In genomic region chr6:70394518-70395300, GRCh38 we compare ENCODE assay signal across 29 cellular contexts. TPM values are rescaled to one million over a fixed set of nuclear protein-coding genes. Genes with fewer than 3 reads are reported as not detected.
A peak's percentile ranks its signal among the peaks of the same experiment; 100 is the strongest.
DNase-seq lines count a peak whose midpoint lies in the region; ATAC-seq, FAIRE-seq and TF ChIP-seq lines count a peak whose summit lies in the region.
"Had no signal": no experiment of that assay in that cellular context is flagged by ENCODE, and none has a peak within 500 bp of the region (broad histone marks: within the 10 kb centered on the region; RNA-seq: fewer than 3 reads in every experiment).

No MANE protein-coding gene starts in this region.

- H3K36me3 ChIP-seq in OCI-LY7 (ENCODE audit: insufficient read depth, low read length) = no peaks in the 10 kb centered on the region
- no peaks in the 10 kb centered on the region for H3K36me3 ChIP-seq in endodermal cell (ENCODE audit: control insufficient read depth, insufficient read depth, low read length)
- H3K36me3 ChIP-seq in lung (ENCODE audit: control insufficient read depth in 2 of 2, insufficient read depth in 2 of 2, low read length in 2 of 2) = no peaks in the 10 kb centered on the region
- no peaks in the 10 kb centered on the region for H3K36me3 ChIP-seq in MG63
- H3K36me3 ChIP-seq: ascending aorta, cardiac muscle cell had no signal

- no peak for TF ChIP-seq EP300 in A549 (IDR thresholded peaks at IDR 0.05)

- H3K4me3 ChIP-seq in A549 = no peak overlapping the region
- no peak overlapping the region for H3K4me3 ChIP-seq in OCI-LY7 (ENCODE audit: low read depth, low read length, poor library complexity, severe bottlenecking)
- no peak overlapping the region for H3K4me3 ChIP-seq in endodermal cell (ENCODE audit: low read length)
- H3K4me3 ChIP-seq in lung = no peak overlapping the region
- no peak overlapping the region for H3K4me3 ChIP-seq in MG63
- H3K4me3 ChIP-seq: ascending aorta, cardiac muscle cell, PC-9, smooth muscle cell had no signal

- DNase-seq in A549 (ENCODE audit: low read depth in 1 of 2, low spot score in 1 of 2) = no peak
- DNase-seq in OCI-LY7 (ENCODE audit: low spot score) = no peak
- no peak for DNase-seq in endodermal cell
- DNase-seq in lung (ENCODE audit: low spot score) = peak; percentile 63
- no peak for DNase-seq in MV-4-11 (lab: John Stamatoyannopoulos, UW)
- DNase-seq in MG63 = no peak
- DNase-seq in amniotic stem cell (lab: John Stamatoyannopoulos, UW) = no peak
- DNase-seq in AG08396 (ENCODE audit: low spot score) = no peak
- DNase-seq: 8988T; activated CD4-positive, alpha-beta T cell treated with anti-CD3 and anti-CD28 coated beads for 4 hours; activated effector memory CD4-positive, alpha-beta T cell treated with Interleukin-2 at 50 U/mL for 16 hours; effector CD4-positive, alpha-beta T cell; HCEC 1CT; head of caudate nucleus; KG1; NCI-H1417 treated with DMSO at 0.1 percent for 48 hours; NCI-H2029 treated with DMSO at 0.1 percent for 48 hours; NCI-H526; NK-92 treated with Interleukin-12 subunit alpha and Interleukin-12 subunit beta, amount 100 ng/mL, for 24 hours; PC-9; Right ventricle myocardium superior; stimulated activated naive CD4-positive, alpha-beta T cell; T-helper 17 cell had no signal

- H3K27me3 Mint-ChIP-seq in endodermal cell (ENCODE audit: insufficient read depth) = no peaks in the 10 kb centered on the region

- H3K4me3 Mint-ChIP-seq in endodermal cell = no peak overlapping the region
- H3K4me3 Mint-ChIP-seq: T-helper 17 cell had no signal

- H3K4me2 ChIP-seq in A549 = no peak overlapping the region
- no peak overlapping the region for H3K4me2 ChIP-seq in OCI-LY7 (ENCODE audit: low read length)
- H3K4me2 ChIP-seq: PC-9, smooth muscle cell had no signal

- no peak for FAIRE-seq in A549 (lab: Jason Lieb, UNC)
- FAIRE-seq: colon had no signal

- BruUV-seq in OCI-LY7 (replicated peaks; lab: Mats Ljungman, UMichigan) = no TSS peak

- CTCF ChIA-PET in A549 (lab: Yijun Ruan, JAX) (interaction anchor here (0.7 to 1.3 kb wide), 2 partner anchors 20 to 25 kb away, joined by 3 read pairs; no protein-coding TSS in a partner anchor), OCI-LY7 (lab: Charles Lee; ENCODE audit: unreplicated experiment) (no interaction called here)

- POLR2A ChIA-PET in A549 (lab: Yijun Ruan, JAX) (interaction anchor here (1.1 kb wide), 1 partner anchor 20 kb away, joined by 8 read pairs; no protein-coding TSS in a partner anchor), OCI-LY7 (lab: Charles Lee) (interaction anchor here (0.6 to 1.7 kb wide), 5 partner anchors 17 to 427 kb away, joined by 3 to 7 read pairs (median 3); partner anchors contain the start of gene FAM135A)

- no peaks in the 10 kb centered on the region for H3K79me2 ChIP-seq in OCI-LY7 (ENCODE audit: insufficient read depth, low read depth, low read length)

- no peaks in the 10 kb centered on the region for H3K9me3 Mint-ChIP-seq in endodermal cell
- H3K9me3 Mint-ChIP-seq: activated naive CD4-positive, alpha-beta T cell treated with anti-CD3 and anti-CD28 coated beads, Interleukin-2, amount 50 U/mL, for 72 hours had no signal

- H3K9me2 ChIP-seq in OCI-LY7 (ENCODE audit: insufficient read depth, low read length) = no peaks in the 10 kb centered on the region

- 96% methylated on average over 20 of the region's 20 CpGs for WGBS in A549 (ENCODE audit: missing lambda C conversion rate)
- WGBS in endodermal cell (ENCODE audit: insufficient coverage in 1 of 2, insufficient read length in 1 of 2), 2 experiments = 93 to 95% methylated on average over 11 to 20 of the region's 20 CpGs
- 82 to 91% methylated on average over 20 of the region's 20 CpGs for WGBS in lung, 2 donors

- TF ChIP-seq POLR2A in A549 (IDR thresholded peaks at IDR 0.05; ENCODE audit: low read length) = no peak

- H3K27ac Mint-ChIP-seq in endodermal cell = peak overlapping the region; percentile 36
- H3K27ac Mint-ChIP-seq: activated naive CD4-positive, alpha-beta T cell treated with anti-CD3 and anti-CD28 coated beads, Interleukin-2, amount 50 U/mL, for 72 hours; T-helper 17 cell had no signal

- TF ChIP-seq RAD21 in A549 (conservative IDR thresholded peaks at IDR 0.05 in 1 of 2, IDR thresholded peaks at IDR 0.05 in 1 of 2) = no peak

- intact Hi-C loops in OCI-LY7 (cut with micrococcal nuclease; ENCODE audit: unreplicated experiment) = no loop called here

- H3K27ac ChIP-seq in A549 (peak overlapping the region; percentile 34 to 46; a peak in 2 of 6 replicates), OCI-LY7 (ENCODE audit: low read depth, low read length, poor library complexity, severe bottlenecking) (no peak overlapping the region), endodermal cell (ENCODE audit: low read depth, low read length) (no peak overlapping the region), lung (ENCODE audit: low read depth in 1 of 2, low read length in 1 of 2) (peak overlapping the region in 1 of 2 donors; percentile 58)
- H3K27ac ChIP-seq: ascending aorta, cardiac muscle cell, HL-60, PC-9 had no signal

- no peak overlapping the region for H3K9ac ChIP-seq in endodermal cell (ENCODE audit: extremely low read depth, low read length, poor library complexity, severe bottlenecking)

- H4K20me1 ChIP-seq in OCI-LY7 (ENCODE audit: insufficient read depth, low read length) = no peaks in the 10 kb centered on the region

- peaks cover 42% of the 10 kb centered on the region for H3K4me1 ChIP-seq in A549
- peaks cover 24% of the 10 kb centered on the region for H3K4me1 ChIP-seq in OCI-LY7 (ENCODE audit: insufficient read depth, low read length, poor library complexity, severe bottlenecking)
- no peaks in the 10 kb centered on the region for H3K4me1 ChIP-seq in endodermal cell (ENCODE audit: control insufficient read depth, insufficient read depth, low read length)
- H3K4me1 ChIP-seq in lung (ENCODE audit: control insufficient read depth in 2 of 2, insufficient read depth in 2 of 2, low read length in 2 of 2) = no peaks in the 10 kb centered on the region
- H3K4me1 ChIP-seq: ascending aorta had no signal

- TF ChIP-seq CTCF in A549 (IDR thresholded peaks at IDR 0.05) = no peak
- TF ChIP-seq CTCF in OCI-LY7 (conservative IDR thresholded peaks at IDR 0.05; ENCODE audit: low read length) = no peak
- TF ChIP-seq CTCF in endodermal cell (conservative IDR thresholded peaks at IDR 0.05) = no peak
- TF ChIP-seq CTCF in lung (IDR thresholded peaks at IDR 0.05; ENCODE audit: control extremely low read depth, extremely low read depth) = no peak

- no peak for ATAC-seq in A549
- ATAC-seq in lung (ENCODE audit: insufficient read depth, low FRiP score) = no peak
- ATAC-seq: activated naive CD4-positive, alpha-beta T cell treated with anti-CD3 and anti-CD28 coated beads, Interleukin-2, amount 50 U/mL, for 72 hours; T-helper 17 cell had no signal

- H3K27me3 ChIP-seq in endodermal cell (ENCODE audit: control insufficient read depth, insufficient read depth, low read length, poor library complexity, severe bottlenecking) (no peaks in the 10 kb centered on the region), lung (ENCODE audit: control insufficient read depth, insufficient read depth) (no peaks in the 10 kb centered on the region), MG63 (peaks cover 2% of the 10 kb centered on the region; the same call in 1 of the 2 replicates)
- H3K27me3 ChIP-seq: ascending aorta, cardiac muscle cell had no signal

- H3K9me3 ChIP-seq in A549 (no peaks in the 10 kb centered on the region), OCI-LY7 (ENCODE audit: low read length) (no peaks in the 10 kb centered on the region), endodermal cell (ENCODE audit: control insufficient read depth, low read length) (no peaks in the 10 kb centered on the region), lung (ENCODE audit: control insufficient read depth in 2 of 2, insufficient read depth in 1 of 2, low read length in 1 of 2) (no peaks in the 10 kb centered on the region), MG63 (no peaks in the 10 kb centered on the region)
- H3K9me3 ChIP-seq: ascending aorta had no signal

- H3K4me1 Mint-ChIP-seq in endodermal cell = peaks cover 6% of the 10 kb centered on the region
- H3K4me1 Mint-ChIP-seq: T-helper 17 cell had no signal

- no peaks in the 10 kb centered on the region for H3K36me3 Mint-ChIP-seq in endodermal cell (ENCODE audit: low read depth)
- H3K36me3 Mint-ChIP-seq: activated naive CD4-positive, alpha-beta T cell treated with anti-CD3 and anti-CD28 coated beads, Interleukin-2, amount 50 U/mL, for 72 hours had no signal

- H2AFZ ChIP-seq in OCI-LY7 (ENCODE audit: low read length) = 0 out of 2 replicates have a peak overlapping the region, but pooled peaks have one; percentile 11
- H2AFZ ChIP-seq: PC-9 had no signal

TF ChIP-seq in A549, 52 proteins besides CTCF, POLR2A, EP300 and RAD21 (continues in another document):
- TF ChIP-seq CHD4 (IDR thresholded peaks at IDR 0.05; ENCODE audit: borderline replicate concordance) (no peak), RARB (CRISPR knock-in tag; IDR thresholded peaks at IDR 0.05) (no peak), NR3C1 (IDR thresholded peaks at IDR 0.05) (no peak), HEYL (CRISPR knock-in tag; IDR thresholded peaks at IDR 0.05) (no peak), FOXS1 (CRISPR knock-in tag; IDR thresholded peaks at IDR 0.05) (no peak), SMC3 (IDR thresholded peaks at IDR 0.05) (no peak)

RNA-seq across cellular contexts. Expression of gene FAM135A, which starts 18.6 kb away (rescaled TPM):
- polyA plus RNA-seq in A549 (2011; rRNA removed) = 24.6 and 33.6 TPM in 2 replicates
- polyA plus RNA-seq in A549 (2012; cell fraction: cytosol; rRNA removed) = 3.9 and 5.1 TPM in 2 replicates
- 2.4 and 3.9 TPM in 2 replicates for polyA plus RNA-seq in A549 (2012; cell fraction: nucleus; rRNA removed)
- polyA plus RNA-seq in A549 (2017; fragmentation: RNase III; extraction: RNeasy Plus Mini Kit Qiagen cat#74134 plus additional on column Dnase treatment) = 10.0 to 11.3 TPM (median 10.8 TPM) in 3 replicates
- 25.2 and 28.0 TPM in 2 replicates for polyA minus RNA-seq in A549 (2011; rRNA and poly(A)+ RNA removed)
- total RNA-seq in OCI-LY7 (2014; rRNA removed; shearing (Covaris generic)) = 46.1 and 66.2 TPM in 2 replicates
- 35.5 and 41.3 TPM in 2 replicates for total RNA-seq in OCI-LY7 (2022)
- 10 to 100 TPM; 25.8 to 34.0 TPM for total RNA-seq in endodermal cell
- polyA plus RNA-seq in endodermal cell (2013, experiment 1 of 2) = 24.2 TPM
- 19.7 TPM for polyA plus RNA-seq in endodermal cell (2013, experiment 2 of 2)
- 10 to 100 TPM; 24.8 to 62.1 TPM for total RNA-seq in lung
- 10 to 100 TPM in 1 of 2 donors, 1 to 10 TPM in 1; 8.2 to 14.1 TPM for polyA plus RNA-seq in lung
- 5.6 and 6.7 TPM in 2 replicates for total RNA-seq in MG63 (2014; rRNA removed; shearing (Covaris generic); ENCODE audit: low replicate concordance)

Comparison
In these comparisons a context has a peak if more than half of its experiments do, and no peak if none do; other contexts are left out.
1. H3K27ac ChIP-seq: peak in A549 (2 of 2); none in OCI-LY7 (single experiment) and endodermal cell (single experiment).